ENCODE assay signal across 17 cellular contexts in the genomic region with DNA sequence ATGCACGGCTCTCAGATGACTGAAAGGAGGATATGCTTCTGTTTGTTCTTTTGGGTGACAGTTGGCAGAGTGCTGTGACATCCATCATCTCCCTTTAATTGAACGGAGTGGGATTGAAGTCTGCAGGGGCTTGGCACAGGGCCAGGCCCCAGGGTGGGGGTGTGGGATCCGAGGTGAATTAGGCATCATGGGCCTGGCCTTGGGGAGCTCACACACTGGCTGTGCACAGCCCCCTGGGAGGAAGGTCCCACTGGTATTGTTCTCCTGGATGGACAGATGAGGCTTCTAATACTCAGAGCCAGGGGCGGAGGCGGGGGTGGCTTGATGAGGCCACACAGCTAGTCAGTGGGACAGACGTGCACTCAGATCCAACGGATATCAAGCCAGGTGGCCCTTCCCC. TPM values are rescaled to one million over a fixed set of nuclear protein-coding genes. Genes with fewer than 3 reads are reported as not detected.
A peak's percentile ranks its signal among the peaks of the same experiment; 100 is the strongest.
DNase-seq lines count a peak whose midpoint lies in the region; ATAC-seq lines count a peak whose summit lies in the region.
"Had no signal": no experiment of that assay in that cellular context is flagged by ENCODE, and none has a peak within 500 bp of the region (broad histone marks: within the 10 kb centered on the region; RNA-seq: fewer than 3 reads in every experiment).

No MANE protein-coding gene starts in this region.

- no peak overlapping the region for H3K27ac ChIP-seq in neuronal stem cell (replicated peaks; ENCODE audit: low read length)
- H3K27ac ChIP-seq: BLaER1 treated with 17β-estradiol and CSF1 and Interleukin-3, amounts not matched to agents 10 nM and 100 nM; KMS-11 had no signal

- no peak overlapping the region for H4K8ac ChIP-seq in neuronal stem cell (ENCODE audit: low read depth, low read length)

- peaks cover 6% of the 10 kb centered on the region for H3K79me1 ChIP-seq in neuronal stem cell (ENCODE audit: low read depth, low read length)

- DNase-seq in NCI-H748 (lab: John Stamatoyannopoulos, UW; ENCODE audit: unreplicated experiment) (peak; percentile 47), NCI-H748 treated with DMSO at 0.1 percent for 48 hours (lab: John Stamatoyannopoulos, UW) (no peak), NCI-H2171 (lab: John Stamatoyannopoulos, UW) (peak; percentile 42), NCI-H82 treated with DMSO at 0.1 percent for 48 hours (lab: John Stamatoyannopoulos, UW; ENCODE audit: unreplicated experiment) (peak; percentile 85), neuronal stem cell (ENCODE audit: low spot score) (no peak), hypothalamus (lab: John Stamatoyannopoulos, UW) (no peak)
- DNase-seq: CD8-positive, alpha-beta T cell; GOT3; NCI-H187; NCI-H526; SHP77; SK-N-SH had no signal

- H3K4me1 ChIP-seq in neuronal stem cell (ENCODE audit: control insufficient read depth in 2 of 2, insufficient read depth in 1 of 2, low read depth in 1 of 2, low read length in 2 of 2) = peaks cover 1 to 2% of the 10 kb centered on the region in 2 donors

- no peak overlapping the region for H4K91ac ChIP-seq in neuronal stem cell (ENCODE audit: low read depth, low read length, poor library complexity)

- no peak for ATAC-seq in GM19023 (IDR thresholded peaks at IDR 0.05; ENCODE audit: unreplicated experiment)
- ATAC-seq in HG02970 (IDR thresholded peaks at IDR 0.05; ENCODE audit: low FRiP score, unreplicated experiment) = no peak
- ATAC-seq: CD8-positive, alpha-beta T cell; HepG2 had no signal

- no CpG with 5 or more reads among the region's 7 CpGs for WGBS in neuronal stem cell (ENCODE audit: extremely low coverage in 2 of 2, insufficient read length in 2 of 2, insufficient replicate concordance in 1 of 2), 2 donors

- H3K9me3 ChIP-seq in neuronal stem cell (replicated peaks in 1 of 2; ENCODE audit: control insufficient read depth in 2 of 2, insufficient read depth in 1 of 2, low read depth in 1 of 2, low read length in 2 of 2) = no peaks in the 10 kb centered on the region
- H3K9me3 ChIP-seq: BLaER1 treated with 17β-estradiol and CSF1 and Interleukin-3, amounts not matched to agents 10 nM and 100 nM; SK-N-SH had no signal

- H3K4me2 ChIP-seq in neuronal stem cell (ENCODE audit: insufficient read depth, low read length, poor library complexity, severe bottlenecking) = no peak overlapping the region
- H3K4me2 ChIP-seq: BLaER1 treated with 17β-estradiol and CSF1 and Interleukin-3, amounts not matched to agents 10 nM and 100 nM; KMS-11; SK-N-SH had no signal

- H3K18ac ChIP-seq in neuronal stem cell (ENCODE audit: low read length) = peak overlapping the region; percentile 35

- no peak overlapping the region for H2BK120ac ChIP-seq in neuronal stem cell (ENCODE audit: low read depth, low read length)

- peak overlapping the region; percentile 25 for H3K9ac ChIP-seq in neuronal stem cell (ENCODE audit: low read depth, low read length, poor library complexity)
- H3K9ac ChIP-seq: BLaER1 treated with 17β-estradiol and CSF1 and Interleukin-3, amounts not matched to agents 10 nM and 100 nM; KMS-11; SK-N-SH had no signal

- H3K14ac ChIP-seq in neuronal stem cell (ENCODE audit: low read length) = no peak overlapping the region

- H2AFZ ChIP-seq in neuronal stem cell (ENCODE audit: low read length) = no peak overlapping the region

- H3K36me3 ChIP-seq in neuronal stem cell (replicated peaks in 1 of 2; ENCODE audit: control insufficient read depth in 2 of 2, insufficient read depth in 2 of 2, low read length in 2 of 2) = no peaks in the 10 kb centered on the region
- H3K36me3 ChIP-seq: BLaER1 treated with 17β-estradiol and CSF1 and Interleukin-3, amounts not matched to agents 10 nM and 100 nM had no signal

- no peak overlapping the region for H2BK15ac ChIP-seq in neuronal stem cell (ENCODE audit: low read length)

- no peaks in the 10 kb centered on the region for H3K27me3 ChIP-seq in neuronal stem cell (ENCODE audit: control insufficient read depth in 3 of 3, insufficient read depth in 3 of 3, low read depth in 1 of 3, low read length in 3 of 3)

- no peak overlapping the region for H3K4ac ChIP-seq in neuronal stem cell (ENCODE audit: low read length)

- no peak overlapping the region for H2BK12ac ChIP-seq in neuronal stem cell (ENCODE audit: low read length)

- H2AK5ac ChIP-seq in neuronal stem cell (ENCODE audit: low read depth, low read length) = no peak overlapping the region

- no peak overlapping the region for H2BK5ac ChIP-seq in neuronal stem cell (ENCODE audit: low read length)

- no peak overlapping the region for H3K23ac ChIP-seq in neuronal stem cell (ENCODE audit: low read depth, low read length, poor library complexity)

- H3K4me3 ChIP-seq in neuronal stem cell (ENCODE audit: low read length in 2 of 2) = no peak overlapping the region
- H3K4me3 ChIP-seq: BLaER1 treated with 17β-estradiol and CSF1 and Interleukin-3, amounts not matched to agents 10 nM and 100 nM had no signal

RNA-seq across cellular contexts. Expression of gene EPHB2, which starts 19.3 kb away (rescaled TPM):
- polyA plus RNA-seq in neuronal stem cell (2013, experiment 1 of 2) = 25.3 TPM
- polyA plus RNA-seq in neuronal stem cell (2013, experiment 2 of 2) = 26.4 TPM

Comparison
In these comparisons a context has a peak if more than half of its experiments do, and no peak if none do; other contexts are left out.
1. DNase-seq: peak in NCI-H748 (single experiment), NCI-H2171 (single experiment) and NCI-H82 treated with DMSO at 0.1 percent for 48 hours (single experiment); none in NCI-H748 treated with DMSO at 0.1 percent for 48 hours (single experiment), neuronal stem cell (single experiment) and hypothalamus (0 of 51).